Comparison of ENCODE assay signal across 8 cellular contexts in the genomic region with DNA sequence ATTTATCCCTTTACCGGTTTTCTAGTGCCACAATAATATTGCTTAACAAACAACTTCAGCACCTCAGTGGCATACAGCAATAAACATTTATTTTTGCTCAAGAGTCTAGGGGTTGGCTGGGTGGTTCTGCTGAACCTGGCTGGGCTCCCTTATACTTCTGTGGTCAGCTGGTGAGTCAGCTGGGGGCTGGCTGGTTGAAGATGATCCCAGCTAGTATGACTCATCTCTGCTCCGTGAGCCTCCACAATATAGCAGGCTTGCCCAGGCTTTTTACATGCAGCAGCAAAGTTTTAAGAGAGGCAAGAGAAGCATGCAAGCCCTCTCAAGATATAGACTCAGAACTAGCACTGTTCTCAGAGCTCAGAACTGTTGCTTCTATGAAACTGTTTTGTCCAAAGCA.
DNase-seq lines count a peak whose midpoint lies in the region; ATAC-seq and TF ChIP-seq lines count a peak whose summit lies in the region.

No MANE protein-coding gene starts in this region.

- TF ChIP-seq CTCF in omental fat pad (IDR thresholded peaks at IDR 0.05): no peak

- peak; percentile 98 for ATAC-seq in GM19023 (IDR thresholded peaks at IDR 0.05; ENCODE audit: unreplicated experiment)
- ATAC-seq in HG03064 (IDR thresholded peaks at IDR 0.05; ENCODE audit: low read depth, unreplicated experiment): peak; percentile 96
- peak; percentile 92 for ATAC-seq in esophagus mucosa
- ATAC-seq in omental fat pad (ENCODE audit: low FRiP score): peak; percentile 98

- DNase-seq in AG20443 (ENCODE audit: low spot score) (peak; percentile 94), SIG-M5 (lab: John Stamatoyannopoulos, UW) (peak; percentile 44), omental fat pad (ENCODE audit: low spot score) (peak; percentile 46), NCI-H2081 treated with DMSO at 0.1 percent for 48 hours (lab: John Stamatoyannopoulos, UW) (no peak), NCI-H1048 (lab: John Stamatoyannopoulos, UW) (no peak)

Comparison
In these comparisons a context has a peak if more than half of its experiments do, and no peak if none do; other contexts are left out.
1. DNase-seq: peak in AG20443 (single experiment), SIG-M5 (single experiment) and omental fat pad (single experiment); none in NCI-H2081 treated with DMSO at 0.1 percent for 48 hours (single experiment) and NCI-H1048 (single experiment).
2. Peak in every context shown above with its lines, with median percentiles within 50 percentile points of each other: ATAC-seq.